ENCODE assay signal across 1 cellular context in genomic region chr13:76635232-76636021, GRCh38.
TF ChIP-seq lines count a peak whose summit lies in the region.

No MANE protein-coding gene starts in this region.

TF ChIP-seq in GM12878, 131 proteins besides CTCF, POLR2A, EP300 and RAD21 (continued from another document):
- no peak for TF ChIP-seq E2F4 (IDR thresholded peaks at IDR 0.05; ENCODE audit: low read depth, low read length)
- TF ChIP-seq POLR2AphosphoS2 (IDR thresholded peaks at IDR 0.05; ENCODE audit: low read depth, low read length): no peak
- TF ChIP-seq LARP7 (IDR thresholded peaks at IDR 0.05): no peak
- peak; percentile 80 for TF ChIP-seq NFIC (IDR thresholded peaks at IDR 0.05; ENCODE audit: low read depth, low read length)
- no peak for TF ChIP-seq TBL1XR1 (IDR thresholded peaks at IDR 0.05; ENCODE audit: low read depth, low read length)
- TF ChIP-seq PAX5 (IDR thresholded peaks at IDR 0.05; ENCODE audit: borderline replicate concordance, low read depth, low read length): no peak
- TF ChIP-seq CREB1 (IDR thresholded peaks at IDR 0.05; ENCODE audit: low read depth): 0 out of 2 replicates have a peak, but pooled peaks have one; percentile 10
- no peak for TF ChIP-seq NKRF (conservative IDR thresholded peaks at IDR 0.05)
- TF ChIP-seq MEF2A (IDR thresholded peaks at IDR 0.05; ENCODE audit: insufficient read depth, low read depth, low read length): 0 out of 2 replicates have a peak, but pooled peaks have one; percentile 62
- TF ChIP-seq RUNX3 (IDR thresholded peaks at IDR 0.05; ENCODE audit: low read length): 0 out of 2 replicates have a peak, but pooled peaks have one; percentile 6
- TF ChIP-seq TCF7 (IDR thresholded peaks at IDR 0.05; ENCODE audit: borderline replicate concordance): no peak
- TF ChIP-seq FOXK2 (IDR thresholded peaks at IDR 0.05): no peak
- peak; percentile 21; the same call in 1 of the 2 replicates for TF ChIP-seq FOXM1 (IDR thresholded peaks at IDR 0.05; ENCODE audit: low read depth, low read length)
- no peak for TF ChIP-seq HDAC6 (IDR thresholded peaks at IDR 0.05; ENCODE audit: unreplicated experiment)
- TF ChIP-seq, protein P1, sequence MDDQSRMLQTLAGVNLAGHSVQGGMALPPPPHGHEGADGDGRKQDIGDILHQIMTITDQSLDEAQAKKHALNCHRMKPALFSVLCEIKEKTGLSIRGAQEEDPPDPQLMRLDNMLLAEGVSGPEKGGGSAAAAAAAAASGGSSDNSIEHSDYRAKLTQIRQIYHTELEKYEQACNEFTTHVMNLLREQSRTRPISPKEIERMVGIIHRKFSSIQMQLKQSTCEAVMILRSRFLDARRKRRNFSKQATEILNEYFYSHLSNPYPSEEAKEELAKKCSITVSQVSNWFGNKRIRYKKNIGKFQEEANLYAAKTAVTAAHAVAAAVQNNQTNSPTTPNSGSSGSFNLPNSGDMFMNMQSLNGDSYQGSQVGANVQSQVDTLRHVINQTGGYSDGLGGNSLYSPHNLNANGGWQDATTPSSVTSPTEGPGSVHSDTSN (IDR thresholded peaks at IDR 0.05; ENCODE audit: insufficient replicate concordance, low read depth, low read length): no peak
- TF ChIP-seq HCFC1 (IDR thresholded peaks at IDR 0.05; ENCODE audit: low read length): no peak
- no peak for TF ChIP-seq BACH1 (IDR thresholded peaks at IDR 0.05; ENCODE audit: borderline replicate concordance)
- TF ChIP-seq, protein P2, sequence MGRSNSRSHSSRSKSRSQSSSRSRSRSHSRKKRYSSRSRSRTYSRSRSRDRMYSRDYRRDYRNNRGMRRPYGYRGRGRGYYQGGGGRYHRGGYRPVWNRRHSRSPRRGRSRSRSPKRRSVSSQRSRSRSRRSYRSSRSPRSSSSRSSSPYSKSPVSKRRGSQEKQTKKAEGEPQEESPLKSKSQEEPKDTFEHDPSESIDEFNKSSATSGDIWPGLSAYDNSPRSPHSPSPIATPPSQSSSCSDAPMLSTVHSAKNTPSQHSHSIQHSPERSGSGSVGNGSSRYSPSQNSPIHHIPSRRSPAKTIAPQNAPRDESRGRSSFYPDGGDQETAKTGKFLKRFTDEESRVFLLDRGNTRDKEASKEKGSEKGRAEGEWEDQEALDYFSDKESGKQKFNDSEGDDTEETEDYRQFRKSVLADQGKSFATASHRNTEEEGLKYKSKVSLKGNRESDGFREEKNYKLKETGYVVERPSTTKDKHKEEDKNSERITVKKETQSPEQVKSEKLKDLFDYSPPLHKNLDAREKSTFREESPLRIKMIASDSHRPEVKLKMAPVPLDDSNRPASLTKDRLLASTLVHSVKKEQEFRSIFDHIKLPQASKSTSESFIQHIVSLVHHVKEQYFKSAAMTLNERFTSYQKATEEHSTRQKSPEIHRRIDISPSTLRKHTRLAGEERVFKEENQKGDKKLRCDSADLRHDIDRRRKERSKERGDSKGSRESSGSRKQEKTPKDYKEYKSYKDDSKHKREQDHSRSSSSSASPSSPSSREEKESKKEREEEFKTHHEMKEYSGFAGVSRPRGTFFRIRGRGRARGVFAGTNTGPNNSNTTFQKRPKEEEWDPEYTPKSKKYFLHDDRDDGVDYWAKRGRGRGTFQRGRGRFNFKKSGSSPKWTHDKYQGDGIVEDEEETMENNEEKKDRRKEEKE (IDR thresholded peaks at IDR 0.05): no peak
- no peak for TF ChIP-seq EZH2 (IDR thresholded peaks at IDR 0.05; ENCODE audit: borderline replicate concordance, control insufficient read depth, low read depth, low read length)
- no peak for TF ChIP-seq SPI1 (IDR thresholded peaks at IDR 0.05; ENCODE audit: borderline replicate concordance, insufficient read depth, low read depth, low read length)
